Comparison of ENCODE assay signal across 10 cellular contexts in the genomic region with DNA sequence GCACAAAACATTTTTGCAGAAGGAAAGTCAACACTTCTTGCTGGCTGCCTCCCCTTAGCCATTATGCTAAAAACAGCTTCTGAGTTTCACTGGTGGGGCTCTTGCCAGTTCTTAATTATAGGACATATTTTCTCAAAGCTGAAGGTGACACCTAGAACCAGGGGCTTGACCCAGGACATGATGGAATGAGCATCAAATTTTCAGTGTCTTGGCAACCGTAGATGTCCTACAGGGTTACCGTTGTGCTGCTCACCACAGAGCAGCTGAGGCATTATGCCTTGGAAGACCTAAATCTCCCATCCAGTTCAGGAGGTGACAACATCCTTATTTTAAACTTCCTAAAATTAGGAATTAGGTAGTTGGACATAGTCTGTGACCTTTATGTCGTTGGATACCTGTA. TPM values are rescaled to one million over a fixed set of nuclear protein-coding genes. Genes with fewer than 3 reads are reported as not detected.
DNase-seq lines count a peak whose midpoint lies in the region; ATAC-seq and TF ChIP-seq lines count a peak whose summit lies in the region.
"Had no signal": no experiment of that assay in that cellular context is flagged by ENCODE, and none has a peak within 500 bp of the region (broad histone marks: within the 10 kb centered on the region; RNA-seq: fewer than 3 reads in every experiment).

No MANE protein-coding gene starts in this region.

- DNase-seq in activated CD4-positive, alpha-beta T cell treated with anti-CD3 and anti-CD28 coated beads for 36 hours: no peak
- DNase-seq in activated CD4-positive, alpha-beta T cell treated with anti-CD3 and anti-CD28 coated beads for 48 hours: no peak
- DNase-seq in T-helper 2 cell treated with Interferon-gamma antibody and Interleukin-4, amounts not matched to agents 5 μg/mL and 100 μg/mL, for 36 hours (ENCODE audit: low spot score): no peak
- DNase-seq in stimulated activated naive B cell treated with anti-CD40 and anti-IgM and Interleukin-4, amounts not matched to agents 10 μg/mL and 1 μg/mL and 100 μg/mL, for 72 hours: no peak
- DNase-seq in stimulated activated CD4-positive, alpha-beta T cell treated with anti-CD3 and anti-CD28 coated beads, Interleukin-4, amount 100 ng/mL, for 1 hour: no peak
- no peak for DNase-seq in lower leg skin (ENCODE audit: low spot score in 2 of 2)
- no peak for DNase-seq in GM03348 (ENCODE audit: low spot score)
- DNase-seq: islet precursor cell, nephron progenitor cell had no signal

- WGBS in lower leg skin, 2 donors: 47% methylated on average over 3 of the region's 3 CpGs

- CTCF ChIA-PET in activated CD4-positive, alpha-beta T cell treated with anti-CD3 and anti-CD28 coated beads for 36 hours (lab: Charles Lee): interaction anchor here (0.5 to 6.1 kb wide), 30 partner anchors 7 to 535 kb away, joined by 3 to 82 read pairs (median 6); a partner anchor contains a TSS

- H3K36me3 Mint-ChIP-seq in activated CD4-positive, alpha-beta T cell treated with anti-CD3 and anti-CD28 coated beads for 36 hours (ENCODE audit: low read depth): peaks cover 2% of the 10 kb centered on the region
- H3K36me3 Mint-ChIP-seq in T-helper 2 cell treated with Interferon-gamma antibody and Interleukin-4, amounts not matched to agents 5 μg/mL and 100 μg/mL, for 36 hours (ENCODE audit: low read depth): peaks cover 5% of the 10 kb centered on the region
- H3K36me3 Mint-ChIP-seq in stimulated activated naive B cell treated with anti-CD40 and anti-IgM and Interleukin-4, amounts not matched to agents 10 μg/mL and 1 μg/mL and 100 μg/mL, for 72 hours: peaks cover 4 to 5% of the 10 kb centered on the region in 2 donors

- intact Hi-C loops in activated CD4-positive, alpha-beta T cell treated with anti-CD3 and anti-CD28 coated beads for 36 hours (cut with DNase I, micrococcal nuclease): loop anchor here (2.0 to 5.0 kb wide), 7 partner anchors 56 to 810 kb away; a partner anchor contains a TSS
- intact Hi-C loops in lower leg skin (cut with DNase I; ENCODE audit: low total_unique reads): loop anchor here (5.0 kb wide), 1 partner anchor 479 kb away; no protein-coding TSS in a partner anchor

- no peak overlapping the region for H3K4me3 ChIP-seq in lower leg skin (ENCODE audit: low read depth, poor library complexity, severe bottlenecking)

- POLR2A ChIA-PET in activated CD4-positive, alpha-beta T cell treated with anti-CD3 and anti-CD28 coated beads for 36 hours (lab: Charles Lee): interaction anchor here (0.5 to 1.0 kb wide), 6 partner anchors 12 to 168 kb away, joined by 3 to 4 read pairs (median 3); a partner anchor contains a TSS

- H3K27ac Mint-ChIP-seq in activated CD4-positive, alpha-beta T cell treated with anti-CD3 and anti-CD28 coated beads for 36 hours: peak overlapping the region; percentile 98
- H3K27ac Mint-ChIP-seq in T-helper 2 cell treated with Interferon-gamma antibody and Interleukin-4, amounts not matched to agents 5 μg/mL and 100 μg/mL, for 36 hours: peak overlapping the region; percentile 99
- H3K27ac Mint-ChIP-seq in stimulated activated naive B cell treated with anti-CD40 and anti-IgM and Interleukin-4, amounts not matched to agents 10 μg/mL and 1 μg/mL and 100 μg/mL, for 72 hours: peak overlapping the region; percentile 97
- H3K27ac Mint-ChIP-seq: nephron progenitor cell had no signal

- peaks cover 47% of the 10 kb centered on the region for H3K4me1 Mint-ChIP-seq in activated CD4-positive, alpha-beta T cell treated with anti-CD3 and anti-CD28 coated beads for 36 hours
- H3K4me1 Mint-ChIP-seq in T-helper 2 cell treated with Interferon-gamma antibody and Interleukin-4, amounts not matched to agents 5 μg/mL and 100 μg/mL, for 36 hours (ENCODE audit: low read depth): peaks cover 39% of the 10 kb centered on the region
- peaks cover 20 to 33% of the 10 kb centered on the region in 2 donors for H3K4me1 Mint-ChIP-seq in stimulated activated naive B cell treated with anti-CD40 and anti-IgM and Interleukin-4, amounts not matched to agents 10 μg/mL and 1 μg/mL and 100 μg/mL, for 72 hours

- peak overlapping the region; percentile 86 for H3K4me3 Mint-ChIP-seq in activated CD4-positive, alpha-beta T cell treated with anti-CD3 and anti-CD28 coated beads for 36 hours
- peak overlapping the region; percentile 99 for H3K4me3 Mint-ChIP-seq in T-helper 2 cell treated with Interferon-gamma antibody and Interleukin-4, amounts not matched to agents 5 μg/mL and 100 μg/mL, for 36 hours
- peak overlapping the region; percentile 95 to 96 for H3K4me3 Mint-ChIP-seq in stimulated activated naive B cell treated with anti-CD40 and anti-IgM and Interleukin-4, amounts not matched to agents 10 μg/mL and 1 μg/mL and 100 μg/mL, for 72 hours
- H3K4me3 Mint-ChIP-seq: nephron progenitor cell had no signal

- H3K27me3 Mint-ChIP-seq in activated CD4-positive, alpha-beta T cell treated with anti-CD3 and anti-CD28 coated beads for 36 hours: no peaks in the 10 kb centered on the region
- H3K27me3 Mint-ChIP-seq in T-helper 2 cell treated with Interferon-gamma antibody and Interleukin-4, amounts not matched to agents 5 μg/mL and 100 μg/mL, for 36 hours (ENCODE audit: low read depth): peaks cover 6% of the 10 kb centered on the region
- H3K27me3 Mint-ChIP-seq in stimulated activated naive B cell treated with anti-CD40 and anti-IgM and Interleukin-4, amounts not matched to agents 10 μg/mL and 1 μg/mL and 100 μg/mL, for 72 hours: no peaks in the 10 kb centered on the region

- TF ChIP-seq CTCF in lower leg skin (IDR thresholded peaks at IDR 0.05): no peak

- no peak for TF ChIP-seq POLR2A in lower leg skin (IDR thresholded peaks at IDR 0.05)

- ATAC-seq in activated CD4-positive, alpha-beta T cell treated with anti-CD3 and anti-CD28 coated beads for 36 hours: peak; percentile 8
- peak; percentile 9 for ATAC-seq in esophagus mucosa
- no peak for ATAC-seq in stimulated activated naive B cell treated with anti-CD40 and anti-IgM and Interleukin-4, amounts not matched to agents 10 μg/mL and 1 μg/mL and 100 μg/mL, for 72 hours (replicated peaks)

- no peaks in the 10 kb centered on the region for H3K9me3 Mint-ChIP-seq in activated CD4-positive, alpha-beta T cell treated with anti-CD3 and anti-CD28 coated beads for 36 hours (ENCODE audit: low read depth)
- no peaks in the 10 kb centered on the region for H3K9me3 Mint-ChIP-seq in T-helper 2 cell treated with Interferon-gamma antibody and Interleukin-4, amounts not matched to agents 5 μg/mL and 100 μg/mL, for 36 hours
- H3K9me3 Mint-ChIP-seq in stimulated activated naive B cell treated with anti-CD40 and anti-IgM and Interleukin-4, amounts not matched to agents 10 μg/mL and 1 μg/mL and 100 μg/mL, for 72 hours: no peaks in the 10 kb centered on the region
- H3K9me3 Mint-ChIP-seq: nephron progenitor cell had no signal

RNA-seq across cellular contexts. Expression of a gene that starts 46.7 kb away (rescaled TPM):
- total RNA-seq in activated CD4-positive, alpha-beta T cell treated with anti-CD3 and anti-CD28 coated beads for 36 hours: 10 to 100 TPM; 15.9 to 17.3 TPM
- total RNA-seq in esophagus mucosa (20.3 TPM), lower leg skin (10 to 100 TPM; 21.0 to 33.3 (median 25.4) TPM)

Comparison
In these comparisons a context has a peak if more than half of its experiments do, and no peak if none do; other contexts are left out.
1. ATAC-seq: peak in activated CD4-positive, alpha-beta T cell treated with anti-CD3 and anti-CD28 coated beads for 36 hours (single experiment) and esophagus mucosa (single experiment); none in stimulated activated naive B cell treated with anti-CD40 and anti-IgM and Interleukin-4, amounts not matched to agents 10 μg/mL and 1 μg/mL and 100 μg/mL, for 72 hours (0 of 2).
2. Peak in every context shown above with its lines, with median percentiles within 50 percentile points of each other: H3K27ac Mint-ChIP-seq and H3K4me3 Mint-ChIP-seq.